ENCODE assay signal across 1 cellular context in the genomic region with DNA sequence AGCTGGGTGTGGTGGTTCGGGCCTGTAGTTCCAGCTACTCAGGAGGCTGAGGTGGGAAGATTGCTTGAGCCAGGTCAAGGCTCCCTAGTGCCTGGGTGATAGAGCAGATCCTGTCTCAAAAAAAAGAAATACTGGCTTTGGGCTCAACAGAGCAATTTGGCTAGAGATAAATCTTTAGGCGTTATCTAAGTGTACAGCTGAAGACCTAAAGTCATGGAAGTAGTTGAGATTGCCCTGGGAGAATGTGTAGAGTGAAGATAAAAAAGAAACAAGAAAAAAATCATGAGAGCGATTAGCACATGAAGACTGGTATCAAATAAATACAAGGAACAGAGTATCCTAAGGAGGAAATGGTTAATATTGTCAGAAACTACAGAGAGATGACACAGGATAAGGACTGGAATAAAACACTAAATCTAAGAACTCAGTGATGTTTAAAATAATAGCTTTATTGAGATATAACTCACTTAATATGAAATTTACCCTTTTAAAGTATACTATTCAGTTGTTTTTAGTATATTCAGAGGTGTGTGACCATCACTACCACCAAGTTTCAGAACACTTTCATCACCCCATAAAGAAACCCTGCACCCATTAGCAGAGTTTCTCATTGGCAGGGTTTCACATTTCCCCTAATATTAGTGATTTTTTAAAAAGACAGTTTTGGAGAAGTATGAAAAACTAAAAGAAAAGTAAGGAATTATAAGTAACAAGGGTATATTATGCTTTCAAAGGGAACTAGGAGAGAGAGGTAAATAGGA.
TF ChIP-seq lines count a peak whose summit lies in the region.

No MANE protein-coding gene starts in this region.

TF ChIP-seq in K562, 482 proteins besides CTCF, POLR2A, EP300 and RAD21 (continued from another document and continues in another):
- TF ChIP-seq MGA (IDR thresholded peaks at IDR 0.05) = no peak; the same call in 1 of the 2 replicates
- TF ChIP-seq FOXJ3 (CRISPR knock-in tag; IDR thresholded peaks at IDR 0.05) = no peak
- TF ChIP-seq ZNF280A (IDR thresholded peaks at IDR 0.05; ENCODE audit: low read depth, partially characterized antibody) = no peak
- TF ChIP-seq NELFE (IDR thresholded peaks at IDR 0.05; ENCODE audit: insufficient read depth, insufficient read length) = no peak
- TF ChIP-seq CREB5 (CRISPR knock-in tag; IDR thresholded peaks at IDR 0.05) = no peak
- no peak for TF ChIP-seq TGIF2 (CRISPR knock-in tag; IDR thresholded peaks at IDR 0.05)
- no peak for TF ChIP-seq EWSR1 (IDR thresholded peaks at IDR 0.05; ENCODE audit: borderline replicate concordance, low read depth, partially characterized antibody)
- peak; percentile 94; the same call in 1 of the 2 replicates for TF ChIP-seq THRB (CRISPR knock-in tag; conservative IDR thresholded peaks at IDR 0.05)
- no peak for TF ChIP-seq RBM17 (IDR thresholded peaks at IDR 0.05; ENCODE audit: borderline replicate concordance, low read depth, low read length)
- peak; percentile 35; the same call in 1 of the 2 replicates for TF ChIP-seq ESRRA (IDR thresholded peaks at IDR 0.05; ENCODE audit: borderline replicate concordance, low read depth)
- peak; percentile 95 for TF ChIP-seq ZNF197 (CRISPR knock-in tag; IDR thresholded peaks at IDR 0.05; ENCODE audit: low read depth)
- TF ChIP-seq KHSRP (IDR thresholded peaks at IDR 0.05) = peak; percentile 94
- no peak for TF ChIP-seq ZKSCAN1 (IDR thresholded peaks at IDR 0.05; ENCODE audit: low read depth, low read length)
- TF ChIP-seq NR2C1 (IDR thresholded peaks at IDR 0.05) = peak; percentile 42; the same call in 1 of the 2 replicates
- no peak; the same call in 1 of the 2 replicates for TF ChIP-seq NR2C1 (tag; IDR thresholded peaks at IDR 0.05)
- TF ChIP-seq NR2C2 (CRISPR knock-in tag; IDR thresholded peaks at IDR 0.05) = no peak
- 0 out of 2 replicates have a peak, but pooled peaks have one; percentile 49 for TF ChIP-seq NR2C2 (tag; IDR thresholded peaks at IDR 0.05)
- TF ChIP-seq MCM5 (IDR thresholded peaks at IDR 0.05; ENCODE audit: low read depth) = no peak
- TF ChIP-seq ZNF318 (IDR thresholded peaks at IDR 0.05; ENCODE audit: borderline replicate concordance in 1 of 2, low read depth in 1 of 2) = peak in 1 of 2 experiments; percentile 70; a peak in 2 of 4 replicates
- TF ChIP-seq ZNF282 (CRISPR knock-in tag; IDR thresholded peaks at IDR 0.05) = no peak
- TF ChIP-seq XRCC3 (IDR thresholded peaks at IDR 0.05) = no peak
- no peak for TF ChIP-seq THAP7 (CRISPR knock-in tag; IDR thresholded peaks at IDR 0.05)
- peak; percentile 66; the same call in 1 of the 2 replicates for TF ChIP-seq GATAD2A (IDR thresholded peaks at IDR 0.05)
- no peak for TF ChIP-seq SRSF7 (optimal IDR thresholded peaks at IDR 0.05; ENCODE audit: low read depth, low read length)
- no peak for TF ChIP-seq HDGF (IDR thresholded peaks at IDR 0.05)
- no peak for TF ChIP-seq FOXP1 (CRISPR knock-in tag; IDR thresholded peaks at IDR 0.05)
